In the genomic region with DNA sequence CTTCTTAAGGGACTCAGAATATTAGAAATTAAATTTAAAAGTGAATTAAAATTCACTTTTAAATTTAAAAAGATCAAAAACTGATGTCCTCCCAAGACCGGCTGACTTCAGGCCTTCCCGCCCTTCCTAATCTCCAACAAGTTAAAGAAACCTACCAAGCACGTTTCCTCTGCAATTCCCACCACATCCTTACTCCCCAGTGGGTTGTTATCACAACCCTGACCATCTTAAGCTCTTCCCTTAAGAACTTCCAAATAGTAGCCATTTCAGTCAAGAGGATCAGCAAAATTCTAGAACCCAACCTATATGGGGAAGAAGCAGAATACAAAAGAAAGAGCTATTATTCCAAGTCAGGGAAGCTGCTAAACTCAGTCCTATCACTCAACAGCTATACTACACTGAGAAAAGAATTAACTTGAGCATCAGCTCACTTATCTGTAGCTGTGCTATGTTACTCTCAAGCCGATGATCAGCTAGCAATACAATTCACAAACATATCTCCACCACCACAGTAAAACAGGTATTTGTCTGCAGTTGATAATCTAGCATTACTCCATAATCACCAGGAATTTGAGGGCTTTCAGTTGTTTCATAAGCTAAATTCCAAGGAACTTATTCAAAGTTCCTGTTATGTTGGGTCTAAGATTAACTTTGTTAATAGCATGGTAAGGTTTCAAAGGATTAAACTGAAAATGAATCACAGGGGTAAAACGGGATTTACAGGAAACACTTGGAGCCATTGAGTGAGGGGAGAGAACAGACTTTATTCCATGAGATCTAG, we compare ENCODE assay signal across 12 cellular contexts.
A peak's percentile ranks its signal among the peaks of the same experiment; 100 is the strongest.
DNase-seq lines count a peak whose midpoint lies in the region; FAIRE-seq and TF ChIP-seq lines count a peak whose summit lies in the region.
"Had no signal": no experiment of that assay in that cellular context is flagged by ENCODE, and none has a peak within 500 bp of the region (broad histone marks: within the 10 kb centered on the region; RNA-seq: fewer than 3 reads in every experiment).

No MANE protein-coding gene starts in this region.

- no peak for TF ChIP-seq POLR2A in H54 (IDR thresholded peaks at IDR 0.05; ENCODE audit: low read depth, low read length)

- peak; percentile 27 for FAIRE-seq in H54 (lab: Jason Lieb, UNC)

- peaks cover 3% of the 10 kb centered on the region for H3K36me3 Mint-ChIP-seq in T-helper 2 cell treated with Interferon-gamma antibody and Interleukin-4, amounts not matched to agents 5 μg/mL and 100 μg/mL, for 36 hours (ENCODE audit: low read depth)

- no peak overlapping the region for H3K27ac Mint-ChIP-seq in T-helper 2 cell treated with Interferon-gamma antibody and Interleukin-4, amounts not matched to agents 5 μg/mL and 100 μg/mL, for 36 hours
- H3K27ac Mint-ChIP-seq: activated CD4-positive, alpha-beta memory T cell treated with anti-CD3 and anti-CD28 coated beads for 36 hours had no signal

- no peak overlapping the region for H3K4me3 ChIP-seq in retinal pigment epithelial cell (ENCODE audit: low read length)
- H3K4me3 ChIP-seq: skin epidermis had no signal

- H3K4me3 Mint-ChIP-seq in T-helper 2 cell treated with Interferon-gamma antibody and Interleukin-4, amounts not matched to agents 5 μg/mL and 100 μg/mL, for 36 hours, result no peak overlapping the region
- H3K4me3 Mint-ChIP-seq: activated CD4-positive, alpha-beta memory T cell treated with anti-CD3 and anti-CD28 coated beads for 36 hours had no signal

- H3K27me3 Mint-ChIP-seq in T-helper 2 cell treated with Interferon-gamma antibody and Interleukin-4, amounts not matched to agents 5 μg/mL and 100 μg/mL, for 36 hours (ENCODE audit: low read depth), result no peaks in the 10 kb centered on the region
- H3K27me3 Mint-ChIP-seq: activated CD4-positive, alpha-beta memory T cell treated with anti-CD3 and anti-CD28 coated beads for 36 hours had no signal

- no peak for TF ChIP-seq CTCF in retinal pigment epithelial cell (conservative IDR thresholded peaks at IDR 0.05; ENCODE audit: low read depth, low read length)

- no peak for DNase-seq in H54 (ENCODE audit: insufficient read length, low spot score)
- DNase-seq in amniotic stem cell (lab: John Stamatoyannopoulos, UW), result peak; percentile 18
- DNase-seq in fibroblast of peridontal ligament (ENCODE audit: extremely low read depth), result peak; percentile 74
- peak; percentile 94 for DNase-seq in retinal pigment epithelial cell (ENCODE audit: low read depth)
- no peak for DNase-seq in NCI-H524 (lab: John Stamatoyannopoulos, UW)
- DNase-seq in islet precursor cell, result no peak
- DNase-seq in 8988T, result no peak
- no peak for DNase-seq in T-helper 2 cell treated with Interferon-gamma antibody and Interleukin-4, amounts not matched to agents 5 μg/mL and 100 μg/mL, for 36 hours (ENCODE audit: low spot score)
- DNase-seq: activated CD4-positive, alpha-beta memory T cell treated with anti-CD3 and anti-CD28 coated beads for 36 hours; activated naive CD4-positive, alpha-beta T cell; NCI-H2081 treated with DMSO at 0.1 percent for 48 hours had no signal

- peaks cover 9% of the 10 kb centered on the region for H3K4me1 Mint-ChIP-seq in T-helper 2 cell treated with Interferon-gamma antibody and Interleukin-4, amounts not matched to agents 5 μg/mL and 100 μg/mL, for 36 hours (ENCODE audit: low read depth)

- no peaks in the 10 kb centered on the region for H3K9me3 Mint-ChIP-seq in T-helper 2 cell treated with Interferon-gamma antibody and Interleukin-4, amounts not matched to agents 5 μg/mL and 100 μg/mL, for 36 hours
- H3K9me3 Mint-ChIP-seq: activated CD4-positive, alpha-beta memory T cell treated with anti-CD3 and anti-CD28 coated beads for 36 hours had no signal

Comparison
In these comparisons a context has a peak if more than half of its experiments do, and no peak if none do; other contexts are left out.
1. DNase-seq: peak in amniotic stem cell (single experiment), fibroblast of peridontal ligament (single experiment) and retinal pigment epithelial cell (single experiment); none in H54 (single experiment), NCI-H524 (0 of 2), islet precursor cell (single experiment), 8988T (single experiment) and T-helper 2 cell treated with Interferon-gamma antibody and Interleukin-4, amounts not matched to agents 5 μg/mL and 100 μg/mL, for 36 hours (single experiment).